Comparison of ENCODE assay signal across 25 cellular contexts in the genomic region with DNA sequence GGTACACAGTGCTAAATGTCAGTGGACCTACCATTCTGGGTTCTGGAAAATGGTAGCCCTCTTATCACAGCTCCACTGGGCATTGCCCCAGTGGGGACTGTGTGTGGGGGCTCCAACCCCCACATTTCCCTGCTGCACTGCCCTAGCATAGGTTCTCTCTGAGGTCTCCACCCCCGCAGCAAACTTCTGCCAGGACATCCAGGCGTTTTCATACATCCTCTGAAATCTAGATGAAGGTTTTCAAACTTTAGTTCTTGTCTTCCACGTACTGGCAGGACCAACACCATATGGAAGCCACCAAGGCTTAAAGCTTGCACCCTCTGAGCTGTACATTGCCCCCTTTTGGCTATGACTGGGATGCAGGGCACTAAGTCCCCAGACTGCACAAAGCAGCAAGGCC.
"Had no signal": no experiment of that assay in that cellular context is flagged by ENCODE, and none has a peak within 500 bp of the region (broad histone marks: within the 10 kb centered on the region; RNA-seq: fewer than 3 reads in every experiment).

No MANE protein-coding gene starts in this region.

- ATAC-seq: activated T-helper 17 cell treated with anti-CD3 and anti-CD28 coated beads, Interleukin-2, amount 50 U/mL, for 72 hours; left colon; pancreas; psoas muscle; stimulated activated naive CD8-positive, alpha-beta T cell treated with anti-CD3 and anti-CD28 coated beads, Interleukin-15, Interleukin-2, amounts not matched to agents 100 U/mL and 50 U/mL, for 24 hours had no signal

- H3K4me3 Mint-ChIP-seq: activated naive CD8-positive, alpha-beta T cell; activated T-cell treated with anti-CD3 and anti-CD28 coated beads, Interleukin-2, amount 50 U/mL, for 24 hours; activated T-helper 17 cell treated with anti-CD3 and anti-CD28 coated beads, Interleukin-2, amount 50 U/mL, for 72 hours; dendritic cell treated with granulocyte-macrophage colony-stimulating factor and Interleukin-4, amounts not matched to agents 40 ng/mL and 50 ng/mL, for 4 days; memory B cell; nephron had no signal

- H3K36me3 ChIP-seq: adrenal gland, ascending aorta, brain microvascular endothelial cell, heart right ventricle, neutrophil, pancreas, right atrium auricular region, upper lobe of left lung had no signal

- H3K4me1 ChIP-seq: adrenal gland, ascending aorta, heart right ventricle, pancreas, psoas muscle, right atrium auricular region, upper lobe of left lung had no signal

- DNase-seq: activated CD8-positive, alpha-beta memory T cell treated with anti-CD3 and anti-CD28 coated beads for 24 hours; activated CD8-positive, alpha-beta memory T cell treated with anti-CD3 and anti-CD28 coated beads, Interleukin-2, amount 50 U/mL, for 4 hours; activated naive CD4-positive, alpha-beta T cell; activated T-cell treated with anti-CD3 and anti-CD28 coated beads, Interleukin-2, amount 50 U/mL, for 24 hours; adrenal gland; brain microvascular endothelial cell; caudate nucleus; effector CD4-positive, alpha-beta T cell; erythroblast; foreskin fibroblast; heart right ventricle; left colon; pancreas; psoas muscle; stimulated activated CD4-positive, alpha-beta T cell treated with anti-CD3 and anti-CD28 coated beads, Interleukin-4, amount 100 ng/mL, for 4 hours; stimulated activated naive CD8-positive, alpha-beta T cell treated with anti-CD3 and anti-CD28 coated beads, Interleukin-15, Interleukin-2, amounts not matched to agents 100 U/mL and 50 U/mL, for 24 hours; upper lobe of left lung had no signal

- H3K27ac ChIP-seq: adrenal gland, ascending aorta, brain microvascular endothelial cell, heart right ventricle, neutrophil, pancreas, psoas muscle, right atrium auricular region, upper lobe of left lung had no signal

- H3K4me1 Mint-ChIP-seq: activated T-helper 17 cell treated with anti-CD3 and anti-CD28 coated beads, Interleukin-2, amount 50 U/mL, for 72 hours; nephron had no signal

- H3K27me3 Mint-ChIP-seq: dendritic cell treated with granulocyte-macrophage colony-stimulating factor and Interleukin-4, amounts not matched to agents 40 ng/mL and 50 ng/mL, for 4 days; memory B cell had no signal

- H3K27me3 ChIP-seq: adrenal gland, ascending aorta, brain microvascular endothelial cell, heart right ventricle, neutrophil, pancreas, right atrium auricular region, upper lobe of left lung had no signal

- H3K4me3 ChIP-seq: adrenal gland, ascending aorta, heart right ventricle, pancreas, psoas muscle, right atrium auricular region, upper lobe of left lung had no signal

- H3K9me3 ChIP-seq: pancreas, psoas muscle had no signal

- H3K27ac Mint-ChIP-seq: activated naive CD8-positive, alpha-beta T cell; activated T-cell treated with anti-CD3 and anti-CD28 coated beads, Interleukin-2, amount 50 U/mL, for 24 hours; activated T-helper 17 cell treated with anti-CD3 and anti-CD28 coated beads, Interleukin-2, amount 50 U/mL, for 72 hours; dendritic cell treated with granulocyte-macrophage colony-stimulating factor and Interleukin-4, amounts not matched to agents 40 ng/mL and 50 ng/mL, for 4 days; memory B cell; nephron had no signal
